In the genomic region with DNA sequence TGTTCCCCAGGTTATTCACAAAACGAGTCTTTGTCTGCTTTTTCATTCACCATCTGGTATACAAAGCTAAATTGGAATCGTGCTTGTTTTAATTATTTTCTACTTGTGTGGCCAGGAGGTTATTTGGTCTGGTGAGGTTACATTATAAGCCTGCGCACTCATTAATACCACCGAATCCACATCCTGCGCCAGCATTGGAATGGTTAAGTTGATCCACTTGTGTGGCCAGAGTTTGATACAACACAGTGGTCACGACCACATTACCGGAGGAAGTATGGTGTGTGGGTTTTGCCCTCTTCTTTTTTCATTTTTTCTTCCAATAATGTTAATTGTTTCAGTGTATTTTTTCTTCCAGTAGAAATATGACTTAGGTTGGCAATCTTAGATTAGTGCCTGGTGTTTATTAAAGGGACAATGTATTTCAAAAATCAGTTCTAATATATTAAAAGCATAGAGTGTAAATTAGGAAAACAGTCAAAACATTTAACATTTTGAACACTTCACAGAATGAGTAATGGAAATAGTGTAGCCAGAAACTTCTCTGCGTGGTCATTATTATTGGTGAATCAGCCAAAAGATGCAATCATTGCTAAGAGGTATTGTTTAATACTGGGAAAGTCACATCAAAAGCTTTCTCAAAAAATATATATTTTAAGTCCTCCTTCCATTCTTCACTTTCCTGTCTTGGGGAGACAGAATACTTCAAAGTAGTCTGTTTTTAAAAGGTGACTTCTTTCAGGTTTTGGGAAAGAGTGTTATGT, we compare ENCODE assay signal across 1 cellular context.
TF ChIP-seq lines count a peak whose summit lies in the region.

No MANE protein-coding gene starts in this region.

TF ChIP-seq in GM23338, 12 proteins besides CTCF, POLR2A, EP300 and RAD21 (continued from another document):
- TF ChIP-seq, protein P1, sequence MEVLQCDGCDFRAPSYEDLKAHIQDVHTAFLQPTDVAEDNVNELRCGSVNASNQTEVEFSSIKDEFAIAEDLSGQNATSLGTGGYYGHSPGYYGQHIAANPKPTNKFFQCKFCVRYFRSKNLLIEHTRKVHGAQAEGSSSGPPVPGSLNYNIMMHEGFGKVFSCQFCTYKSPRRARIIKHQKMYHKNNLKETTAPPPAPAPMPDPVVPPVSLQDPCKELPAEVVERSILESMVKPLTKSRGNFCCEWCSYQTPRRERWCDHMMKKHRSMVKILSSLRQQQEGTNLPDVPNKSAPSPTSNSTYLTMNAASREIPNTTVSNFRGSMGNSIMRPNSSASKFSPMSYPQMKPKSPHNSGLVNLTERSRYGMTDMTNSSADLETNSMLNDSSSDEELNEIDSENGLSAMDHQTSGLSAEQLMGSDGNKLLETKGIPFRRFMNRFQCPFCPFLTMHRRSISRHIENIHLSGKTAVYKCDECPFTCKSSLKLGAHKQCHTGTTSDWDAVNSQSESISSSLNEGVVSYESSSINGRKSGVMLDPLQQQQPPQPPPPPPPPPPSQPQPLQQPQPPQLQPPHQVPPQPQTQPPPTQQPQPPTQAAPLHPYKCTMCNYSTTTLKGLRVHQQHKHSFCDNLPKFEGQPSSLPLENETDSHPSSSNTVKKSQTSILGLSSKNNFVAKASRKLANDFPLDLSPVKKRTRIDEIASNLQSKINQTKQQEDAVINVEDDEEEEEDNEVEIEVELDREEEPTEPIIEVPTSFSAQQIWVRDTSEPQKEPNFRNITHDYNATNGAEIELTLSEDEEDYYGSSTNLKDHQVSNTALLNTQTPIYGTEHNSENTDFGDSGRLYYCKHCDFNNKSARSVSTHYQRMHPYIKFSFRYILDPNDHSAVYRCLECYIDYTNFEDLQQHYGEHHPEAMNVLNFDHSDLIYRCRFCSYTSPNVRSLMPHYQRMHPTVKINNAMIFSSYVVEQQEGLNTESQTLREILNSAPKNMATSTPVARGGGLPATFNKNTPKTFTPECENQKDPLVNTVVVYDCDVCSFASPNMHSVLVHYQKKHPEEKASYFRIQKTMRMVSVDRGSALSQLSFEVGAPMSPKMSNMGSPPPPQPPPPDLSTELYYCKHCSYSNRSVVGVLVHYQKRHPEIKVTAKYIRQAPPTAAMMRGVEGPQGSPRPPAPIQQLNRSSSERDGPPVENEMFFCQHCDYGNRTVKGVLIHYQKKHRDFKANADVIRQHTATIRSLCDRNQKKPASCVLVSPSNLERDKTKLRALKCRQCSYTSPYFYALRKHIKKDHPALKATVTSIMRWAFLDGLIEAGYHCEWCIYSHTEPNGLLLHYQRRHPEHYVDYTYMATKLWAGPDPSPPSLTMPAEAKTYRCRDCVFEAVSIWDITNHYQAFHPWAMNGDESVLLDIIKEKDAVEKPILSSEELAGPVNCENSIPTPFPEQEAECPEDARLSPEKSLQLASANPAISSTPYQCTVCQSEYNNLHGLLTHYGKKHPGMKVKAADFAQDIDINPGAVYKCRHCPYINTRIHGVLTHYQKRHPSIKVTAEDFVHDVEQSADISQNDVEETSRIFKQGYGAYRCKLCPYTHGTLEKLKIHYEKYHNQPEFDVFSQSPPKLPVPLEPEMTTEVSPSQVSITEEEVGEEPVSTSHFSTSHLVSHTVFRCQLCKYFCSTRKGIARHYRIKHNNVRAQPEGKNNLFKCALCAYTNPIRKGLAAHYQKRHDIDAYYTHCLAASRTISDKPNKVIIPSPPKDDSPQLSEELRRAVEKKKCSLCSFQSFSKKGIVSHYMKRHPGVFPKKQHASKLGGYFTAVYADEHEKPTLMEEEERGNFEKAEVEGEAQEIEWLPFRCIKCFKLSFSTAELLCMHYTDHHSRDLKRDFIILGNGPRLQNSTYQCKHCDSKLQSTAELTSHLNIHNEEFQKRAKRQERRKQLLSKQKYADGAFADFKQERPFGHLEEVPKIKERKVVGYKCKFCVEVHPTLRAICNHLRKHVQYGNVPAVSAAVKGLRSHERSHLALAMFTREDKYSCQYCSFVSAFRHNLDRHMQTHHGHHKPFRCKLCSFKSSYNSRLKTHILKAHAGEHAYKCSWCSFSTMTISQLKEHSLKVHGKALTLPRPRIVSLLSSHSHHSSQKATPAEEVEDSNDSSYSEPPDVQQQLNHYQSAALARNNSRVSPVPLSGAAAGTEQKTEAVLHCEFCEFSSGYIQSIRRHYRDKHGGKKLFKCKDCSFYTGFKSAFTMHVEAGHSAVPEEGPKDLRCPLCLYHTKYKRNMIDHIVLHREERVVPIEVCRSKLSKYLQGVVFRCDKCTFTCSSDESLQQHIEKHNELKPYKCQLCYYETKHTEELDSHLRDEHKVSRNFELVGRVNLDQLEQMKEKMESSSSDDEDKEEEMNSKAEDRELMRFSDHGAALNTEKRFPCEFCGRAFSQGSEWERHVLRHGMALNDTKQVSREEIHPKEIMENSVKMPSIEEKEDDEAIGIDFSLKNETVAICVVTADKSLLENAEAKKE (CRISPR knock-in tag; IDR thresholded peaks at IDR 0.05): no peak
- TF ChIP-seq JUNB (IDR thresholded peaks at IDR 0.05; ENCODE audit: unreplicated experiment) (no peak), NANOG (IDR thresholded peaks at IDR 0.05; ENCODE audit: borderline replicate concordance) (no peak)
